In genomic region chr12:57603758-57604453, GRCh38 we compare ENCODE assay signal across 8 cellular contexts. TPM values are rescaled to one million over a fixed set of nuclear protein-coding genes. Genes with fewer than 3 reads are reported as not detected.
DNase-seq lines count a peak whose midpoint lies in the region; ATAC-seq, FAIRE-seq and TF ChIP-seq lines count a peak whose summit lies in the region.

No MANE protein-coding gene starts in this region.

- peaks cover 20% of the 10 kb centered on the region for H3K27me3 Mint-ChIP-seq in activated naive CD4-positive, alpha-beta T cell treated with anti-CD3 and anti-CD28 coated beads, Interleukin-2, amount 10 ng/mL, durations not matched to agents 7 days and 5 days
- H3K27me3 Mint-ChIP-seq in activated T-helper 2 cell treated with anti-CD3 and anti-CD28 coated beads, Interferon-gamma antibody, Interleukin-2, Interleukin-4, amounts not matched to agents 10 μg/mL and 5 μg/mL and 100 μg/mL, durations not matched to agents 14 hours and 24 hours and 36 hours (ENCODE audit: low read depth), result no peaks in the 10 kb centered on the region

- intact Hi-C loops in activated T-helper 2 cell treated with anti-CD3 and anti-CD28 coated beads, Interferon-gamma antibody, Interleukin-2, Interleukin-4, amounts not matched to agents 10 μg/mL and 5 μg/mL and 100 μg/mL, durations not matched to agents 14 hours and 24 hours and 36 hours (cut with micrococcal nuclease), result loop anchor here (1.0 kb wide), 1 partner anchor 13 kb away; the partner anchor contains the start of gene PIP4K2C
- intact Hi-C loops in left cardiac atrium (cut with DNase I), result no loop called here

- H3K27ac Mint-ChIP-seq in activated naive CD4-positive, alpha-beta T cell treated with anti-CD3 and anti-CD28 coated beads, Interleukin-2, amount 10 ng/mL, durations not matched to agents 7 days and 5 days, result peak overlapping the region; percentile 43
- peak overlapping the region; percentile 86 for H3K27ac Mint-ChIP-seq in activated T-helper 2 cell treated with anti-CD3 and anti-CD28 coated beads, Interferon-gamma antibody, Interleukin-2, Interleukin-4, amounts not matched to agents 10 μg/mL and 5 μg/mL and 100 μg/mL, durations not matched to agents 14 hours and 24 hours and 36 hours

- no peak for TF ChIP-seq POLR2A in H54 (IDR thresholded peaks at IDR 0.05; ENCODE audit: low read depth, low read length)

- peak; percentile 77 to 84 for ATAC-seq in left cardiac atrium

- DNase-seq in activated naive CD4-positive, alpha-beta T cell treated with anti-CD3 and anti-CD28 coated beads, Interleukin-2, amount 10 ng/mL, durations not matched to agents 7 days and 5 days, result no peak
- no peak for DNase-seq in activated naive CD4-positive, alpha-beta T cell treated with Interleukin-2 at 50 U/mL for 16 hours
- DNase-seq in activated T-helper 2 cell treated with anti-CD3 and anti-CD28 coated beads, Interferon-gamma antibody, Interleukin-2, Interleukin-4, amounts not matched to agents 10 μg/mL and 5 μg/mL and 100 μg/mL, durations not matched to agents 14 hours and 24 hours and 36 hours (ENCODE audit: low spot score), result no peak
- DNase-seq in left cardiac atrium, result peak; percentile 60
- DNase-seq in pons (ENCODE audit: low spot score), result peak; percentile 53
- no peak for DNase-seq in H54 (ENCODE audit: insufficient read length, low spot score)
- DNase-seq in dermis blood vessel endothelial cell, result no peak
- no peak for DNase-seq in ecto neural progenitor cell (ENCODE audit: low spot score)

- FAIRE-seq in H54 (lab: Jason Lieb, UNC), result no peak

- H3K4me3 Mint-ChIP-seq in activated naive CD4-positive, alpha-beta T cell treated with anti-CD3 and anti-CD28 coated beads, Interleukin-2, amount 10 ng/mL, durations not matched to agents 7 days and 5 days, result peak overlapping the region; percentile 77
- H3K4me3 Mint-ChIP-seq in activated T-helper 2 cell treated with anti-CD3 and anti-CD28 coated beads, Interferon-gamma antibody, Interleukin-2, Interleukin-4, amounts not matched to agents 10 μg/mL and 5 μg/mL and 100 μg/mL, durations not matched to agents 14 hours and 24 hours and 36 hours (ENCODE audit: low read depth), result peak overlapping the region; percentile 75

- peaks cover 22% of the 10 kb centered on the region for H3K4me1 Mint-ChIP-seq in activated naive CD4-positive, alpha-beta T cell treated with anti-CD3 and anti-CD28 coated beads, Interleukin-2, amount 10 ng/mL, durations not matched to agents 7 days and 5 days
- peaks cover 11% of the 10 kb centered on the region for H3K4me1 Mint-ChIP-seq in activated T-helper 2 cell treated with anti-CD3 and anti-CD28 coated beads, Interferon-gamma antibody, Interleukin-2, Interleukin-4, amounts not matched to agents 10 μg/mL and 5 μg/mL and 100 μg/mL, durations not matched to agents 14 hours and 24 hours and 36 hours (ENCODE audit: low read depth)

- no peaks in the 10 kb centered on the region for H3K9me3 Mint-ChIP-seq in activated naive CD4-positive, alpha-beta T cell treated with anti-CD3 and anti-CD28 coated beads, Interleukin-2, amount 10 ng/mL, durations not matched to agents 7 days and 5 days
- no peaks in the 10 kb centered on the region for H3K9me3 Mint-ChIP-seq in activated T-helper 2 cell treated with anti-CD3 and anti-CD28 coated beads, Interferon-gamma antibody, Interleukin-2, Interleukin-4, amounts not matched to agents 10 μg/mL and 5 μg/mL and 100 μg/mL, durations not matched to agents 14 hours and 24 hours and 36 hours

- H3K36me3 Mint-ChIP-seq in activated naive CD4-positive, alpha-beta T cell treated with anti-CD3 and anti-CD28 coated beads, Interleukin-2, amount 10 ng/mL, durations not matched to agents 7 days and 5 days, result peaks cover 32% of the 10 kb centered on the region
- peaks cover 30% of the 10 kb centered on the region for H3K36me3 Mint-ChIP-seq in activated T-helper 2 cell treated with anti-CD3 and anti-CD28 coated beads, Interferon-gamma antibody, Interleukin-2, Interleukin-4, amounts not matched to agents 10 μg/mL and 5 μg/mL and 100 μg/mL, durations not matched to agents 14 hours and 24 hours and 36 hours (ENCODE audit: low read depth)

- CTCF ChIA-PET in activated naive CD4-positive, alpha-beta T cell treated with anti-CD3 and anti-CD28 coated beads, Interleukin-2, amount 10 ng/mL, durations not matched to agents 7 days and 5 days (lab: Charles Lee), result no interaction called here

RNA-seq across cellular contexts. Expression of gene DTX3, which starts 0.7 kb away (rescaled TPM):
- 17.7 and 21.7 TPM in 2 replicates for total RNA-seq in activated T-helper 2 cell treated with anti-CD3 and anti-CD28 coated beads, Interferon-gamma antibody, Interleukin-2, Interleukin-4, amounts not matched to agents 10 μg/mL and 5 μg/mL and 100 μg/mL, durations not matched to agents 14 hours and 24 hours and 36 hours
- total RNA-seq in left cardiac atrium (10 to 100 TPM; 24.5 to 25.3 TPM), dermis blood vessel endothelial cell (1.9 and 2.4 TPM in 2 replicates)

RNA-seq across cellular contexts. Expression of gene ARHGEF25, which starts 7.3 kb away (rescaled TPM):
- 1.9 and 2.3 TPM in 2 replicates for total RNA-seq in activated T-helper 2 cell treated with anti-CD3 and anti-CD28 coated beads, Interferon-gamma antibody, Interleukin-2, Interleukin-4, amounts not matched to agents 10 μg/mL and 5 μg/mL and 100 μg/mL, durations not matched to agents 14 hours and 24 hours and 36 hours
- total RNA-seq in left cardiac atrium (10 to 100 TPM; 13.7 to 17.3 TPM), dermis blood vessel endothelial cell (0.68 and 0.74 TPM in 2 replicates)

RNA-seq across cellular contexts. Expression of gene PIP4K2C, which starts 12.9 kb away (rescaled TPM):
- total RNA-seq in activated T-helper 2 cell treated with anti-CD3 and anti-CD28 coated beads, Interferon-gamma antibody, Interleukin-2, Interleukin-4, amounts not matched to agents 10 μg/mL and 5 μg/mL and 100 μg/mL, durations not matched to agents 14 hours and 24 hours and 36 hours, result 23.2 and 24.6 TPM in 2 replicates
- total RNA-seq in left cardiac atrium, result 10 to 100 TPM; 15.3 to 16.1 TPM
- 10.2 and 15.4 TPM in 2 replicates for total RNA-seq in dermis blood vessel endothelial cell

RNA-seq across cellular contexts. Expression of gene B4GALNT1, which starts 29.1 kb away (rescaled TPM):
- total RNA-seq in activated T-helper 2 cell treated with anti-CD3 and anti-CD28 coated beads, Interferon-gamma antibody, Interleukin-2, Interleukin-4, amounts not matched to agents 10 μg/mL and 5 μg/mL and 100 μg/mL, durations not matched to agents 14 hours and 24 hours and 36 hours, result 10.8 and 11.3 TPM in 2 replicates
- total RNA-seq in left cardiac atrium (1 to 10 TPM; 2.4 to 3.3 TPM), dermis blood vessel endothelial cell (0.14 TPM in 1 of 2 replicates, not detected in the other)

RNA-seq across cellular contexts. Expression of gene KIF5A, which starts 54.1 kb away (rescaled TPM):
- total RNA-seq in activated T-helper 2 cell treated with anti-CD3 and anti-CD28 coated beads, Interferon-gamma antibody, Interleukin-2, Interleukin-4, amounts not matched to agents 10 μg/mL and 5 μg/mL and 100 μg/mL, durations not matched to agents 14 hours and 24 hours and 36 hours, result 3.0 and 3.4 TPM in 2 replicates
- total RNA-seq in left cardiac atrium (under 1 TPM; 0.10 to 0.18 TPM), dermis blood vessel endothelial cell (0.09 and 0.17 TPM in 2 replicates)

Comparison
In these comparisons a context has a peak if more than half of its experiments do, and no peak if none do; other contexts are left out.
1. DNase-seq: peak in left cardiac atrium (single experiment) and pons (single experiment); none in activated naive CD4-positive, alpha-beta T cell treated with anti-CD3 and anti-CD28 coated beads, Interleukin-2, amount 10 ng/mL, durations not matched to agents 7 days and 5 days (single experiment), activated naive CD4-positive, alpha-beta T cell treated with Interleukin-2 at 50 U/mL for 16 hours (single experiment), activated T-helper 2 cell treated with anti-CD3 and anti-CD28 coated beads, Interferon-gamma antibody, Interleukin-2, Interleukin-4, amounts not matched to agents 10 μg/mL and 5 μg/mL and 100 μg/mL, durations not matched to agents 14 hours and 24 hours and 36 hours (single experiment), H54 (single experiment), dermis blood vessel endothelial cell (single experiment) and ecto neural progenitor cell (single experiment).